ENCODE assay signal across 17 cellular contexts in genomic region chrX:40531056-40531826, GRCh38. TPM values are rescaled to one million over a fixed set of nuclear protein-coding genes. Genes with fewer than 3 reads are reported as not detected.
DNase-seq lines count a peak whose midpoint lies in the region; ATAC-seq, FAIRE-seq and TF ChIP-seq lines count a peak whose summit lies in the region.
"Had no signal": no experiment of that assay in that cellular context is flagged by ENCODE, and none has a peak within 500 bp of the region (broad histone marks: within the 10 kb centered on the region; RNA-seq: fewer than 3 reads in every experiment).

No MANE protein-coding gene starts in this region.

- H4K91ac ChIP-seq in mesenchymal stem cell (ENCODE audit: low read length), result peak overlapping the region; percentile 15

- ATAC-seq in HepG2 (no peak), right lobe of liver (no peak), GM18520 (IDR thresholded peaks at IDR 0.05; ENCODE audit: unreplicated experiment) (no peak)
- ATAC-seq: naive thymus-derived CD4-positive, alpha-beta T cell; SK-N-SH treated with all-trans-retinoic acid at 6 μM for 48 hours had no signal

- H3K79me1 ChIP-seq in mesenchymal stem cell (replicated peaks; ENCODE audit: low read length, poor library complexity, severe bottlenecking), result no peaks in the 10 kb centered on the region

- no peak overlapping the region for H3K14ac ChIP-seq in mesenchymal stem cell (ENCODE audit: low read length in 2 of 2)

- CTCF ChIA-PET in HepG2 (lab: Yijun Ruan, JAX; ENCODE audit: low intra/inter-chr PET ratio, low total read pairs), result no interaction called here

- DNase-seq in HepG2 (ENCODE audit: low spot score) (no peak), right lobe of liver (no peak), SK-N-DZ (ENCODE audit: low spot score) (peak; percentile 45), mesenchymal stem cell (no peak), H7 (no peak), RKO (ENCODE audit: low spot score) (no peak), LoVo (ENCODE audit: low spot score) (no peak)
- DNase-seq: activated naive CD8-positive, alpha-beta T cell treated with anti-CD3 and anti-CD28 coated beads for 36 hours; activated T-cell treated with anti-CD3 and anti-CD28 coated beads, Interleukin-2, amount 50 U/mL, for 24 hours; effector memory CD4-positive, alpha-beta T cell; left ventricle myocardium inferior; naive thymus-derived CD4-positive, alpha-beta T cell; NCI-H2107 had no signal

- in situ Hi-C loops in HepG2 (cut with HindIII; ENCODE audit: extremely low pct_ligation_motif_present, low pct_unique_long_range_greater_than_20kb), result no loop called here

- H2AFZ ChIP-seq in HepG2 (ENCODE audit: low read length) (no peak overlapping the region), mesenchymal stem cell (ENCODE audit: low read depth, low read length) (no peak overlapping the region)

- no peak overlapping the region for H3K18ac ChIP-seq in mesenchymal stem cell (ENCODE audit: low read depth in 1 of 2, low read length in 2 of 2)

- H3K4me3 ChIP-seq in HepG2 (replicated peaks in 1 of 3; ENCODE audit: insufficient read depth in 1 of 3, low read depth in 2 of 3, low read length in 3 of 3), result no peak overlapping the region
- H3K4me3 ChIP-seq in right lobe of liver, result no peak overlapping the region
- no peak overlapping the region for H3K4me3 ChIP-seq in mesenchymal stem cell (ENCODE audit: insufficient read depth in 1 of 2, low read depth in 1 of 2, low read length in 2 of 2)
- H3K4me3 ChIP-seq in H7 (ENCODE audit: insufficient read depth, low read depth, low read length), result no peak overlapping the region
- H3K4me3 ChIP-seq: left ventricle myocardium inferior had no signal

- no peaks in the 10 kb centered on the region for H3K9me3 ChIP-seq in HepG2 (ENCODE audit: low read length)
- H3K9me3 ChIP-seq in right lobe of liver, result no peaks in the 10 kb centered on the region
- no peaks in the 10 kb centered on the region for H3K9me3 ChIP-seq in mesenchymal stem cell (ENCODE audit: control insufficient read depth, low read length)
- H3K9me3 ChIP-seq: left ventricle myocardium inferior had no signal

- peak overlapping the region; percentile 38; the same call in 1 of the 2 replicates for H3K4me2 ChIP-seq in HepG2 (ENCODE audit: low read depth, low read length)
- H3K4me2 ChIP-seq in mesenchymal stem cell (ENCODE audit: low read length, poor library complexity, severe bottlenecking), result no peak overlapping the region

- FAIRE-seq in HepG2 (lab: Jason Lieb, UNC), result no peak
- FAIRE-seq: GM18507, TTC549 had no signal

- peak overlapping the region; percentile 23 for H4K8ac ChIP-seq in mesenchymal stem cell (ENCODE audit: low read length)

- TF ChIP-seq RAD21 in HepG2 (CRISPR knock-in tag; IDR thresholded peaks at IDR 0.05), result no peak

- peak overlapping the region; percentile 46 for H2BK5ac ChIP-seq in mesenchymal stem cell (ENCODE audit: low read depth, low read length, poor library complexity, severe bottlenecking)

- BruUV-seq in HepG2 (replicated peaks; lab: Mats Ljungman, UMichigan), result no TSS peak

- POLR2A ChIA-PET in HepG2 (lab: Yijun Ruan, JAX), result no interaction called here

- H2BK120ac ChIP-seq in mesenchymal stem cell (ENCODE audit: low read depth, low read length), result no peak overlapping the region

- H3K4ac ChIP-seq in mesenchymal stem cell (ENCODE audit: low read depth in 1 of 2, low read length in 2 of 2), result no peak overlapping the region

- no peaks in the 10 kb centered on the region for H3K79me2 ChIP-seq in HepG2 (ENCODE audit: insufficient read depth, low read length)

- TF ChIP-seq POLR2A in HepG2 (IDR thresholded peaks at IDR 0.05; ENCODE audit: insufficient read depth in 1 of 2, low read depth in 2 of 2, low read length in 2 of 2), result no peak
- TF ChIP-seq POLR2A in right lobe of liver (IDR thresholded peaks at IDR 0.05), result no peak

- H3K4me1 ChIP-seq in HepG2 (ENCODE audit: insufficient read depth, low read length), result peaks cover 16% of the 10 kb centered on the region
- H3K4me1 ChIP-seq in right lobe of liver, result no peaks in the 10 kb centered on the region
- H3K4me1 ChIP-seq in mesenchymal stem cell (ENCODE audit: control insufficient read depth, insufficient read depth, low read depth, low read length), result peaks cover 9% of the 10 kb centered on the region

- intact Hi-C loops in HepG2 (cut with micrococcal nuclease; ENCODE audit: unreplicated experiment), result no loop called here
- intact Hi-C loops in right lobe of liver (cut with DNase I), result no loop called here

- WGBS in HepG2 (ENCODE audit: low lambda C conversion rate), result 8% methylated on average over 2 of the region's 16 CpGs
- WGBS in right lobe of liver (ENCODE audit: insufficient coverage, low coverage, low lambda C conversion rate, missing lambda C conversion rate), result 48% methylated on average over 11 of the region's 16 CpGs
- 25% methylated on average over 8 of the region's 16 CpGs for WGBS in mesenchymal stem cell

- H2BK12ac ChIP-seq in mesenchymal stem cell (ENCODE audit: low read length in 2 of 2), result no peak overlapping the region

- H3K27ac ChIP-seq in HepG2 (ENCODE audit: extremely low read length, insufficient read depth, low read length) (no peak overlapping the region), right lobe of liver (no peak overlapping the region), mesenchymal stem cell (ENCODE audit: low read length, poor library complexity, severe bottlenecking) (peak overlapping the region; percentile 74)
- H3K27ac ChIP-seq: left ventricle myocardium inferior had no signal

- H4K20me1 ChIP-seq in HepG2 (ENCODE audit: insufficient read depth, low read length), result no peaks in the 10 kb centered on the region

- H3K9ac ChIP-seq in HepG2 (ENCODE audit: insufficient read depth, low read depth, low read length), result no peak overlapping the region
- H3K9ac ChIP-seq in mesenchymal stem cell (ENCODE audit: low read length), result no peak overlapping the region

- no peak for TF ChIP-seq EP300 in HepG2 (IDR thresholded peaks at IDR 0.05; ENCODE audit: low read depth in 2 of 2, low read length in 2 of 2)
- TF ChIP-seq EP300 in HepG2 (CRISPR knock-in tag; IDR thresholded peaks at IDR 0.05; ENCODE audit: borderline replicate concordance), result no peak

- TF ChIP-seq CTCF in HepG2 (CRISPR knock-in tag; IDR thresholded peaks at IDR 0.05) (no peak), right lobe of liver (IDR thresholded peaks at IDR 0.05) (no peak)

- H3K36me3 ChIP-seq in HepG2 (replicated peaks in 1 of 2; ENCODE audit: control insufficient read depth in 1 of 2, insufficient read depth in 2 of 2, low read length in 2 of 2) (no peaks in the 10 kb centered on the region), right lobe of liver (no peaks in the 10 kb centered on the region), mesenchymal stem cell (ENCODE audit: control insufficient read depth in 1 of 2, insufficient read depth in 2 of 2, low read depth in 1 of 2, low read length in 2 of 2) (no peaks in the 10 kb centered on the region), H7 (replicated peaks; ENCODE audit: control insufficient read depth, insufficient read depth, low read length) (no peaks in the 10 kb centered on the region)
- H3K36me3 ChIP-seq: left ventricle myocardium inferior had no signal

- H3K27me3 ChIP-seq in HepG2 (ENCODE audit: control insufficient read depth in 1 of 2, insufficient read depth in 2 of 2, low read length in 2 of 2), result no peaks in the 10 kb centered on the region
- no peaks in the 10 kb centered on the region for H3K27me3 ChIP-seq in right lobe of liver
- peaks cover 0 to 71% of the 10 kb centered on the region in 2 experiments for H3K27me3 ChIP-seq in mesenchymal stem cell (ENCODE audit: control insufficient read depth in 1 of 2, insufficient read depth in 1 of 2, low read length in 2 of 2)
- H3K27me3 ChIP-seq in H7 (ENCODE audit: control insufficient read depth, insufficient read depth, low read length), result no peaks in the 10 kb centered on the region

- H2BK15ac ChIP-seq in mesenchymal stem cell (ENCODE audit: low read depth, poor library complexity, severe bottlenecking), result no peak overlapping the region

- H2AK5ac ChIP-seq in mesenchymal stem cell (ENCODE audit: low read length, severe bottlenecking), result no peak overlapping the region

- no peak overlapping the region for H3K23ac ChIP-seq in mesenchymal stem cell (ENCODE audit: low read length in 2 of 2)

TF ChIP-seq in HepG2, 621 proteins besides CTCF, POLR2A, EP300 and RAD21 (continues in another document):
- no peak for TF ChIP-seq FOXM1 (CRISPR knock-in tag; IDR thresholded peaks at IDR 0.05)

RNA-seq across cellular contexts. Expression of gene ATP6AP2, which starts 49.5 kb away (rescaled TPM):
- 29.0 and 55.6 TPM in 2 replicates for total RNA-seq in HepG2 (2016; rRNA removed; fragmentation: Illumina TruSeq; extraction: Trizol)
- 4.1 TPM in 2 replicates for total RNA-seq in HepG2 (2016; cell fraction: cytosol; rRNA removed; fragmentation: Illumina TruSeq; extraction: Trizol; ENCODE audit: low read depth)
- total RNA-seq in HepG2 (2016; cell fraction: insoluble cytoplasmic fraction; rRNA removed; fragmentation: Illumina TruSeq; extraction: Trizol), result 32.6 and 56.9 TPM in 2 replicates
- total RNA-seq in HepG2 (2016; cell fraction: membrane; rRNA removed; fragmentation: Illumina TruSeq; extraction: Trizol), result 7.8 and 9.1 TPM in 2 replicates
- total RNA-seq in HepG2 (2016; cell fraction: nucleus; rRNA removed; fragmentation: Illumina TruSeq; extraction: Trizol), result 52.1 and 67.7 TPM in 2 replicates
- polyA plus RNA-seq in HepG2 (2011; rRNA removed), result 93.5 and 108 TPM in 2 replicates
- 53.3 and 81.4 TPM in 2 replicates for polyA plus RNA-seq in HepG2 (2011; cell fraction: cytosol; rRNA removed)
- polyA plus RNA-seq in HepG2 (2011; cell fraction: nucleus; rRNA removed), result 24.6 and 29.7 TPM in 2 replicates
- polyA plus RNA-seq in HepG2 (2012), result 58.5 and 72.4 TPM in 2 replicates
- 4.0 and 4.1 TPM in 2 replicates for polyA plus RNA-seq in HepG2 (2016; cell fraction: cytosol; fragmentation: Illumina TruSeq; extraction: Trizol; ENCODE audit: low read depth)
- 35.9 and 36.1 TPM in 2 replicates for polyA plus RNA-seq in HepG2 (2016; cell fraction: insoluble cytoplasmic fraction; fragmentation: Illumina TruSeq; extraction: Trizol; ENCODE audit: low read depth)
- 6.9 and 7.3 TPM in 2 replicates for polyA plus RNA-seq in HepG2 (2016; cell fraction: membrane; fragmentation: Illumina TruSeq; extraction: Trizol; ENCODE audit: low read depth)
- polyA plus RNA-seq in HepG2 (2016; cell fraction: nucleus; fragmentation: Illumina TruSeq; extraction: Trizol; ENCODE audit: insufficient read depth, low read depth), result 84.4 and 93.6 TPM in 2 replicates
- polyA minus RNA-seq in HepG2 (2011; rRNA and poly(A)+ RNA removed; ENCODE audit: low replicate concordance), result 46.6 and 99.6 TPM in 2 replicates
- polyA minus RNA-seq in HepG2 (2011; cell fraction: cytosol; rRNA and poly(A)+ RNA removed), result 54.8 and 81.6 TPM in 2 replicates
- 29.4 and 33.7 TPM in 2 replicates for polyA minus RNA-seq in HepG2 (2011; cell fraction: nucleus; rRNA and poly(A)+ RNA removed)
- total RNA-seq in right lobe of liver, result 10 to 100 TPM; 44.0 to 63.1 (median 54.0) TPM
- polyA plus RNA-seq in SK-N-DZ (2014; cell fraction: cytosol; rRNA removed), result 65.8 and 90.3 TPM in 2 replicates
- 39.4 and 39.9 TPM in 2 replicates for polyA plus RNA-seq in SK-N-DZ (2014; cell fraction: nucleus; rRNA removed)
- 124 TPM for polyA plus RNA-seq in mesenchymal stem cell (2013, experiment 1 of 2)
- polyA plus RNA-seq in mesenchymal stem cell (2013, experiment 2 of 2), result 132 TPM
- total RNA-seq in H7 (2014; rRNA removed; shearing (Covaris generic)), result 112 and 113 TPM in 2 replicates
